2 cellular contexts compared by ENCODE assay signal in genomic region chr1:222824641-222825040, GRCh38.
TF ChIP-seq lines count a peak whose summit lies in the region.

No MANE protein-coding gene starts in this region.

TF ChIP-seq in HEK293, 187 proteins besides CTCF, POLR2A, EP300 and RAD21 (continued from another document and continues in another):
- TF ChIP-seq PRDM4 (tag by site-specific recombination; IDR thresholded peaks at IDR 0.05) = 0 out of 2 replicates have a peak, but pooled peaks have one; percentile 24
- TF ChIP-seq SP7 (tag by site-specific recombination; IDR thresholded peaks at IDR 0.05) = peak; percentile 32; the same call in 1 of the 2 replicates
- 0 out of 2 replicates have a peak, but pooled peaks have one; percentile 12 for TF ChIP-seq GFI1B (tag by site-specific recombination; IDR thresholded peaks at IDR 0.05)
- peak; percentile 59; the same call in 1 of the 2 replicates for TF ChIP-seq ZSCAN30 (tag by site-specific recombination; IDR thresholded peaks at IDR 0.05)
- TF ChIP-seq ZNF623 (tag by site-specific recombination; IDR thresholded peaks at IDR 0.05) = no peak
- 0 out of 2 replicates have a peak, but pooled peaks have one; percentile 31 for TF ChIP-seq INSM2 (tag by site-specific recombination; IDR thresholded peaks at IDR 0.05)
- TF ChIP-seq ZBTB44 (tag by site-specific recombination; IDR thresholded peaks at IDR 0.05) = peak; percentile 73
- 0 out of 2 replicates have a peak, but pooled peaks have one; percentile 8 for TF ChIP-seq ZNF398 (tag by site-specific recombination; IDR thresholded peaks at IDR 0.05)
- peak; percentile 21; the same call in 1 of the 2 replicates for TF ChIP-seq PRDM10 (tag by site-specific recombination; IDR thresholded peaks at IDR 0.05)

TF ChIP-seq in SK-N-SH treated with all-trans-retinoic acid at 6 μM for 48 hours, 23 proteins besides CTCF, POLR2A, EP300 and RAD21 (continued from another document):
- TF ChIP-seq PATZ1 (CRISPR knock-in tag; IDR thresholded peaks at IDR 0.05; ENCODE audit: borderline replicate concordance) (peak; percentile 38; the same call in 1 of the 2 replicates), ZFP3 (CRISPR knock-in tag; IDR thresholded peaks at IDR 0.05) (no peak), CREB5 (CRISPR knock-in tag; IDR thresholded peaks at IDR 0.05; ENCODE audit: low read depth) (no peak), POU6F1 (CRISPR knock-in tag; IDR thresholded peaks at IDR 0.05; ENCODE audit: borderline replicate concordance, low read depth) (no peak), TCF4 (CRISPR knock-in tag; IDR thresholded peaks at IDR 0.05; ENCODE audit: borderline replicate concordance) (no peak), TSHZ2 (CRISPR knock-in tag; IDR thresholded peaks at IDR 0.05) (no peak), CSRNP3 (CRISPR knock-in tag; IDR thresholded peaks at IDR 0.05) (no peak), ESRRG (CRISPR knock-in tag; IDR thresholded peaks at IDR 0.05) (no peak), ZNF565 (CRISPR knock-in tag; conservative IDR thresholded peaks at IDR 0.05; ENCODE audit: low read depth) (no peak), ISL1 (CRISPR knock-in tag; IDR thresholded peaks at IDR 0.05) (peak; percentile 46; the same call in 1 of the 2 replicates), OSR1 (CRISPR knock-in tag; IDR thresholded peaks at IDR 0.05) (no peak), ZNF8 (CRISPR knock-in tag; IDR thresholded peaks at IDR 0.05) (no peak), ARNTL (CRISPR knock-in tag; IDR thresholded peaks at IDR 0.05; ENCODE audit: borderline replicate concordance, low read depth) (no peak), ZC3H10 (CRISPR knock-in tag; IDR thresholded peaks at IDR 0.05) (0 out of 2 replicates have a peak, but pooled peaks have one; percentile 5), PPARA (CRISPR knock-in tag; IDR thresholded peaks at IDR 0.05; ENCODE audit: borderline replicate concordance) (no peak)
